23 cellular contexts compared by ENCODE assay signal in genomic region chr16:75273054-75273925, GRCh38. TPM values are rescaled to one million over a fixed set of nuclear protein-coding genes. Genes with fewer than 3 reads are reported as not detected.
DNase-seq lines count a peak whose midpoint lies in the region; ATAC-seq, FAIRE-seq and TF ChIP-seq lines count a peak whose summit lies in the region.
"Had no signal": no experiment of that assay in that cellular context is flagged by ENCODE, and none has a peak within 500 bp of the region (broad histone marks: within the 10 kb centered on the region; RNA-seq: fewer than 3 reads in every experiment).

No MANE protein-coding gene starts in this region.

- H3K9me3 ChIP-seq in A549 (no peaks in the 10 kb centered on the region), K562 (replicated peaks; ENCODE audit: control insufficient read depth, insufficient read depth, low read depth, low read length) (no peaks in the 10 kb centered on the region), kidney (ENCODE audit: control insufficient read depth in 1 of 2, low read length in 2 of 2) (no peaks in the 10 kb centered on the region)
- H3K9me3 ChIP-seq: left ventricle myocardium inferior, psoas muscle, vagina had no signal

- intact Hi-C loops in K562 (cut with micrococcal nuclease) (no loop called here), kidney (cut with DNase I) (no loop called here)

- POLR2A ChIA-PET in A549 (lab: Yijun Ruan, JAX) (no interaction called here), K562 (lab: Yijun Ruan, JAX) (no interaction called here)

- TF ChIP-seq RAD21 in A549 (conservative IDR thresholded peaks at IDR 0.05 in 1 of 2, IDR thresholded peaks at IDR 0.05 in 1 of 2) = no peak
- TF ChIP-seq RAD21 in K562 (CRISPR knock-in tag; conservative IDR thresholded peaks at IDR 0.05 in 1 of 2, IDR thresholded peaks at IDR 0.05 in 1 of 2) = no peak

- H4K20me1 ChIP-seq in K562 (replicated peaks; ENCODE audit: control insufficient read depth, insufficient read depth, low read length) = no peaks in the 10 kb centered on the region

- H3K79me2 ChIP-seq in K562 (ENCODE audit: control insufficient read depth, insufficient read depth, low read length) = no peaks in the 10 kb centered on the region

- peak overlapping the region; percentile 28 to 37; a peak in 4 of 6 replicates for H3K27ac ChIP-seq in A549
- no peak overlapping the region for H3K27ac ChIP-seq in K562 (ENCODE audit: extremely low read depth, low read depth, low read length)
- H3K27ac ChIP-seq in kidney (ENCODE audit: low read depth in 2 of 2, low read length in 2 of 2) = no peak overlapping the region
- H3K27ac ChIP-seq: cardiac muscle cell, psoas muscle, SK-N-MC, vagina had no signal

- CTCF ChIA-PET in A549 (lab: Yijun Ruan, JAX) (interaction anchor here (0.5 to 3.5 kb wide), 4 partner anchors 10 to 126 kb away, joined by 3 to 19 read pairs (median 6); no protein-coding TSS in a partner anchor), K562 (lab: Yijun Ruan, JAX; ENCODE audit: low intra/inter-chr PET ratio) (no interaction called here)

- H3K36me3 ChIP-seq in K562 (ENCODE audit: control insufficient read depth, insufficient read depth, low read length) (no peaks in the 10 kb centered on the region), kidney (ENCODE audit: control insufficient read depth in 1 of 2, insufficient read depth in 2 of 2, low read length in 2 of 2) (no peaks in the 10 kb centered on the region)
- H3K36me3 ChIP-seq: cardiac muscle cell, left ventricle myocardium inferior, vagina had no signal

- FAIRE-seq in A549 (lab: Jason Lieb, UNC) (no peak), K562 (lab: Jason Lieb, UNC) (no peak), kidney (lab: Jason Lieb, UNC) (no peak)
- FAIRE-seq: TTC549 had no signal

- H3K9me1 ChIP-seq in K562 (ENCODE audit: control insufficient read depth, insufficient read depth, low read length) = no peaks in the 10 kb centered on the region

- peak; percentile 63 to 71; a peak in 5 of 6 replicates for ATAC-seq in A549
- no peak for ATAC-seq in K562
- no peak for ATAC-seq in HG02623 (IDR thresholded peaks at IDR 0.05; ENCODE audit: unreplicated experiment)
- ATAC-seq: activated naive CD4-positive, alpha-beta T cell treated with anti-CD3 and anti-CD28 coated beads, Interleukin-2, amount 50 U/mL, for 72 hours; psoas muscle had no signal

- TF ChIP-seq EP300 in A549 (IDR thresholded peaks at IDR 0.05) = no peak
- TF ChIP-seq EP300 in K562 (IDR thresholded peaks at IDR 0.05; ENCODE audit: low read length) = no peak

- WGBS in A549 (ENCODE audit: missing lambda C conversion rate) = 81% methylated on average over 22 of the region's 23 CpGs
- WGBS in K562 (ENCODE audit: insufficient coverage, low coverage, missing lambda C conversion rate) = 39% methylated on average over 23 of the region's 23 CpGs

- no peak overlapping the region for H3K4me3 ChIP-seq in A549
- no peak overlapping the region for H3K4me3 ChIP-seq in K562
- no peak overlapping the region for H3K4me3 ChIP-seq in kidney (ENCODE audit: low read length in 2 of 2)
- H3K4me3 ChIP-seq: cardiac muscle cell, left ventricle myocardium inferior, psoas muscle, SK-N-MC, vagina had no signal

- H3K9ac ChIP-seq in K562 (ENCODE audit: insufficient read depth in 1 of 2, low read depth in 2 of 2, low read length in 2 of 2) = 0 out of 4 replicates have a peak overlapping the region, but pooled peaks of 1 of the 2 experiments have one; percentile 35
- no peak overlapping the region for H3K9ac ChIP-seq in kidney (ENCODE audit: low read length in 2 of 2)

- no peak for DNase-seq in A549 (ENCODE audit: low read depth in 1 of 2, low spot score in 1 of 2)
- peak; percentile 72 for DNase-seq in M059J (ENCODE audit: low read depth)
- DNase-seq in K562 (ENCODE audit: extremely low read depth in 1 of 4, low spot score in 3 of 4) = no peak
- DNase-seq in kidney = peak; percentile 57
- no peak for DNase-seq in glomerular visceral epithelial cell (ENCODE audit: extremely low spot score)
- DNase-seq in NCI-H2107 treated with DMSO at 0.1 percent for 48 hours (lab: John Stamatoyannopoulos, UW; ENCODE audit: unreplicated experiment) = no peak
- no peak for DNase-seq in NK-92 treated with Interleukin-12 subunit alpha and Interleukin-12 subunit beta, amount 100 ng/mL, for 24 hours (lab: John Stamatoyannopoulos, UW)
- DNase-seq: activated CD4-positive, alpha-beta T cell treated with anti-CD3 and anti-CD28 coated beads, Interleukin-2, amount 50 U/mL, for 4 hours; activated T-cell treated with anti-CD3 and anti-CD28 coated beads, Interleukin-2, amount 50 U/mL, for 1 hour; DND-41; hypothalamus; left ventricle myocardium inferior; naive B cell; NCI-H146; NCI-H446; psoas muscle; stimulated activated CD4-positive, alpha-beta T cell treated with anti-CD3 and anti-CD28 coated beads, Interleukin-12 subunit alpha, Interleukin-12 subunit beta, amount 100 ng/mL, for 4 hours had no signal

- no TSS peak for BruUV-seq in K562 (replicated peaks; lab: Mats Ljungman, UMichigan)

- H3K4me2 ChIP-seq in A549 (peak overlapping the region; percentile 34), K562 (ENCODE audit: insufficient read depth, low read length) (no peak overlapping the region)

- peaks cover 6 to 27% of the 10 kb centered on the region in 2 experiments; a peak in 4 of 5 replicates for H3K27me3 ChIP-seq in K562 (ENCODE audit: control insufficient read depth in 2 of 2, insufficient read depth in 2 of 2, low read length in 2 of 2)
- H3K27me3 ChIP-seq: cardiac muscle cell, vagina had no signal

- no peak overlapping the region for H2AFZ ChIP-seq in K562 (ENCODE audit: low read depth, low read length)

- TF ChIP-seq CTCF in A549 (IDR thresholded peaks at IDR 0.05) (no peak), K562 (IDR thresholded peaks at IDR 0.05 in 2 of 3, conservative IDR thresholded peaks at IDR 0.05 in 1 of 3; ENCODE audit: insufficient read depth in 2 of 3, low read depth in 1 of 3, low read length in 3 of 3) (no peak), kidney (IDR thresholded peaks at IDR 0.05; ENCODE audit: borderline replicate concordance, extremely low read depth, insufficient read depth) (no peak)

- no peak for TF ChIP-seq POLR2A in A549 (IDR thresholded peaks at IDR 0.05; ENCODE audit: low read length)
- TF ChIP-seq POLR2A in K562 (conservative IDR thresholded peaks at IDR 0.05) = no peak

- H3K4me1 ChIP-seq in A549 (peaks cover 18% of the 10 kb centered on the region), K562 (replicated peaks in 1 of 2; ENCODE audit: control insufficient read depth in 2 of 2, insufficient read depth in 2 of 2, low read length in 2 of 2) (peaks cover 0 to 5% of the 10 kb centered on the region in 2 experiments; a peak in 1 of 5 replicates), kidney (ENCODE audit: control insufficient read depth in 1 of 2, insufficient read depth in 1 of 2, low read depth in 1 of 2, low read length in 2 of 2) (no peaks in the 10 kb centered on the region)
- H3K4me1 ChIP-seq: vagina had no signal

- in situ Hi-C loops in K562 (cut with MboI) = no loop called here

RNA-seq across cellular contexts. Expression of gene BCAR1, which starts 21.9 kb away (rescaled TPM):
- polyA plus RNA-seq in A549 (2011; rRNA removed) (8.3 and 10.2 TPM in 2 replicates), A549 (2017; fragmentation: RNase III; extraction: RNeasy Plus Mini Kit Qiagen cat#74134 plus additional on column Dnase treatment) (34.2 to 35.9 TPM (median 35.8 TPM) in 3 replicates), K562 (2011; rRNA removed) (3.6 and 6.0 TPM in 2 replicates), K562 (2014; fragmentation: Illumina TruSeq; extraction: Trizol) (3.4 and 11.4 TPM in 2 replicates), K562 (2014; fragmentation: Nextera tagmentation; extraction: Ambion mirVana) (under 1 TPM; 0.10 to 0.13 TPM), K562 (2014; rRNA removed) (9.8 and 10.5 TPM in 2 replicates), kidney (ENCODE audit: insufficient read depth, low read depth, low replicate concordance) (69.1 TPM)
- 35.4 and 50.7 TPM in 2 replicates for polyA plus RNA-seq in A549 (2012; cell fraction: cytosol; rRNA removed)
- 81.8 and 122 TPM in 2 replicates for polyA plus RNA-seq in A549 (2012; cell fraction: nucleus; rRNA removed)
- 12.3 and 12.9 TPM in 2 replicates for polyA minus RNA-seq in A549 (2011; rRNA and poly(A)+ RNA removed)
- 47.3 and 80.5 TPM in 2 replicates for total RNA-seq in M059J (2014; rRNA removed; shearing (Covaris generic))
- 30.5 and 82.5 TPM in 2 replicates for total RNA-seq in K562 (2011; cell fraction: chromatin; rRNA removed; ENCODE audit: low replicate concordance)
- total RNA-seq in K562 (2011; cell fraction: nucleolus; rRNA removed) = 37.8 and 38.7 TPM in 2 replicates
- 29.8 and 32.0 TPM in 2 replicates for total RNA-seq in K562 (2011; cell fraction: nucleoplasm; rRNA removed)
- total RNA-seq in K562 (2014; rRNA removed) (14.1 and 16.0 TPM in 2 replicates), K562 (2014; rRNA removed; fragmentation: Illumina TruSeq; extraction: Trizol) (1.1 and 1.7 TPM in 2 replicates), K562 (2015; rRNA removed; fragmentation: Illumina TruSeq; extraction: Trizol) (7.2 and 8.8 TPM in 2 replicates), K562 (2021) (25.6 and 26.3 TPM in 2 replicates), kidney (123 TPM)
- polyA plus RNA-seq in K562 (2011; cell fraction: cytosol; rRNA removed) = 3.6 and 13.5 TPM in 2 replicates
- 21.5 and 40.4 TPM in 2 replicates for polyA plus RNA-seq in K562 (2011; cell fraction: nucleus; rRNA removed)
- polyA plus RNA-seq in K562 (2012) = 14.6 and 20.3 TPM in 2 replicates
- 5.7 and 5.9 TPM in 2 replicates for polyA minus RNA-seq in K562 (2011; rRNA and poly(A)+ RNA removed)
- 6.9 and 14.9 TPM in 2 replicates for polyA minus RNA-seq in K562 (2011; cell fraction: cytosol; rRNA and poly(A)+ RNA removed)
- polyA minus RNA-seq in K562 (2011; cell fraction: nucleus; rRNA and poly(A)+ RNA removed) = 16.6 and 18.6 TPM in 2 replicates

RNA-seq across cellular contexts. Expression of gene CTRB1, which starts 54.5 kb away (rescaled TPM):
- polyA plus RNA-seq in A549 (2011; rRNA removed) = not detected in 2 replicates
- polyA plus RNA-seq in A549 (2012; cell fraction: cytosol; rRNA removed) = not detected in 2 replicates
- polyA plus RNA-seq in A549 (2012; cell fraction: nucleus; rRNA removed) = 0.06 TPM in 1 of 2 replicates, not detected in the other
- not detected in 3 replicates for polyA plus RNA-seq in A549 (2017; fragmentation: RNase III; extraction: RNeasy Plus Mini Kit Qiagen cat#74134 plus additional on column Dnase treatment)
- not detected in 2 replicates for polyA minus RNA-seq in A549 (2011; rRNA and poly(A)+ RNA removed)
- total RNA-seq in M059J (2014; rRNA removed; shearing (Covaris generic)) = not detected in 2 replicates
- not detected in 2 replicates for total RNA-seq in K562 (2011; cell fraction: chromatin; rRNA removed; ENCODE audit: low replicate concordance)
- not detected in 2 replicates for total RNA-seq in K562 (2011; cell fraction: nucleolus; rRNA removed)
- not detected in 2 replicates for total RNA-seq in K562 (2011; cell fraction: nucleoplasm; rRNA removed)
- total RNA-seq in K562 (2014; rRNA removed) = not detected in 2 replicates
- total RNA-seq in K562 (2014; rRNA removed; fragmentation: Illumina TruSeq; extraction: Trizol) = not detected in 2 replicates
- total RNA-seq in K562 (2015; rRNA removed; fragmentation: Illumina TruSeq; extraction: Trizol) = not detected in 2 replicates
- total RNA-seq in K562 (2021) = 2.3 and 5.3 TPM in 2 replicates
- not detected in 2 replicates for polyA plus RNA-seq in K562 (2011; rRNA removed)
- not detected in 2 replicates for polyA plus RNA-seq in K562 (2011; cell fraction: cytosol; rRNA removed)
- polyA plus RNA-seq in K562 (2011; cell fraction: nucleus; rRNA removed) = not detected in 2 replicates
- polyA plus RNA-seq in K562 (2012) = not detected in 2 replicates
- not detected in 2 replicates for polyA plus RNA-seq in K562 (2014; fragmentation: Illumina TruSeq; extraction: Trizol)
- not detected for polyA plus RNA-seq in K562 (2014; fragmentation: Nextera tagmentation; extraction: Ambion mirVana)
- polyA plus RNA-seq in K562 (2014; rRNA removed) = not detected in 2 replicates
- not detected in 2 replicates for polyA minus RNA-seq in K562 (2011; rRNA and poly(A)+ RNA removed)
- not detected in 2 replicates for polyA minus RNA-seq in K562 (2011; cell fraction: cytosol; rRNA and poly(A)+ RNA removed)
- not detected in 2 replicates for polyA minus RNA-seq in K562 (2011; cell fraction: nucleus; rRNA and poly(A)+ RNA removed)
- not detected for total RNA-seq in kidney
- polyA plus RNA-seq in kidney (ENCODE audit: insufficient read depth, low read depth, low replicate concordance) = not detected
- total RNA-seq: activated naive CD4-positive, alpha-beta T cell treated with anti-CD3 and anti-CD28 coated beads, Interleukin-2, amount 50 U/mL, for 72 hours; cardiac muscle cell; left ventricle myocardium inferior; vagina had no signal

Comparison
In these comparisons a context has a peak if more than half of its experiments do, and no peak if none do; other contexts are left out.
1. ATAC-seq: peak in A549 (2 of 2); none in K562 (single experiment) and HG02623 (single experiment).
2. DNase-seq: peak in M059J (single experiment) and kidney (single experiment); none in A549 (0 of 2), K562 (0 of 4), glomerular visceral epithelial cell (single experiment), NCI-H2107 treated with DMSO at 0.1 percent for 48 hours (single experiment) and NK-92 treated with Interleukin-12 subunit alpha and Interleukin-12 subunit beta, amount 100 ng/mL, for 24 hours (single experiment).
3. H3K27ac ChIP-seq: peak in A549 (2 of 2); none in K562 (single experiment) and kidney (0 of 2).
4. Of the 35 proteins assayed by ChIP-seq in both K562 and A549: peak only in K562: none; only in A549: none; in both: ZFP36; in neither: 34.